Comparison of ENCODE assay signal across 30 cellular contexts in genomic region chr21:33291686-33292085, GRCh38.
"Had no signal": no experiment of that assay in that cellular context is flagged by ENCODE, and none has a peak within 500 bp of the region (broad histone marks: within the 10 kb centered on the region; RNA-seq: fewer than 3 reads in every experiment).

No MANE protein-coding gene starts in this region.

- DNase-seq: activated B cell treated with CpG ODN at 0.5 μM for 24 hours; activated CD4-positive, alpha-beta T cell treated with anti-CD3 and anti-CD28 coated beads for 1 hour; activated CD4-positive, alpha-beta T cell treated with anti-CD3 and anti-CD28 coated beads, Interleukin-2, amount 10 ng/mL, durations not matched to agents 24 days and 14 days; activated CD4-positive, alpha-beta T cell treated with anti-CD3 and anti-CD28 coated beads, Interleukin-2, amount 50 U/mL, for 48 hours; activated CD8-positive, alpha-beta memory T cell treated with anti-CD3 and anti-CD28 coated beads, Interleukin-2, amount 10 ng/mL, durations not matched to agents 7 days and 5 days; activated effector memory CD4-positive, alpha-beta T cell treated with Interleukin-2 at 50 U/mL for 16 hours; activated naive CD4-positive, alpha-beta T cell; activated T-cell treated with anti-CD3 and anti-CD28 coated beads, Interleukin-2, amount 50 U/mL, for 24 hours; amygdala; NCI-H1092; NCI-H1417; NCI-H2029; NCI-H2107; NCI-H2171 treated with DMSO at 0.1 percent for 48 hours; NCI-H226; NCI-H526; NCI-H82; OCI-M1; Right ventricle myocardium superior; SJCRH30; SK-N-SH; SW 1271 had no signal

- H3K27ac ChIP-seq: KMS-11, RWPE1, SJCRH30 had no signal

- H3K4me3 Mint-ChIP-seq: activated B cell treated with CpG ODN at 0.5 μM for 24 hours; activated CD4-positive, alpha-beta T cell treated with anti-CD3 and anti-CD28 coated beads, Interleukin-2, amount 10 ng/mL, durations not matched to agents 24 days and 14 days; activated CD8-positive, alpha-beta memory T cell treated with anti-CD3 and anti-CD28 coated beads, Interleukin-2, amount 10 ng/mL, durations not matched to agents 7 days and 5 days; activated naive CD8-positive, alpha-beta T cell; activated T-cell treated with anti-CD3 and anti-CD28 coated beads, Interleukin-2, amount 50 U/mL, for 24 hours; activated T-helper 1 cell treated with anti-CD3 and anti-CD28 coated beads, Interleukin-12 subunit alpha, Interleukin-12 subunit beta, Interleukin-2, Interleukin-4 antibody, amounts not matched to agents 30 ng/mL and 10 ng/mL and 1 ng/mL, durations not matched to agents 14 hours and 24 hours and 36 hours; brain; central memory CD8-positive, alpha-beta T cell had no signal

- ATAC-seq: activated CD8-positive, alpha-beta memory T cell treated with anti-CD3 and anti-CD28 coated beads, Interleukin-2, amount 10 ng/mL, durations not matched to agents 7 days and 5 days; Panc1 had no signal

- H3K9ac ChIP-seq: KMS-11, SK-N-SH had no signal

- H3K9me3 ChIP-seq: SJCRH30, SK-N-SH had no signal

- H3K9me3 Mint-ChIP-seq: activated B cell treated with CpG ODN at 0.5 μM for 24 hours; activated CD4-positive, alpha-beta T cell treated with anti-CD3 and anti-CD28 coated beads, Interleukin-2, amount 10 ng/mL, durations not matched to agents 24 days and 14 days; activated T-cell treated with anti-CD3 and anti-CD28 coated beads, Interleukin-2, amount 50 U/mL, for 24 hours; activated T-helper 1 cell treated with anti-CD3 and anti-CD28 coated beads, Interleukin-12 subunit alpha, Interleukin-12 subunit beta, Interleukin-2, Interleukin-4 antibody, amounts not matched to agents 30 ng/mL and 10 ng/mL and 1 ng/mL, durations not matched to agents 14 hours and 24 hours and 36 hours; brain; central memory CD8-positive, alpha-beta T cell had no signal

- H3K4me2 ChIP-seq: KMS-11, SK-N-SH had no signal

- FAIRE-seq: astrocyte had no signal

- H3K27ac Mint-ChIP-seq: activated B cell treated with CpG ODN at 0.5 μM for 24 hours; activated CD4-positive, alpha-beta T cell treated with anti-CD3 and anti-CD28 coated beads, Interleukin-2, amount 10 ng/mL, durations not matched to agents 24 days and 14 days; activated CD8-positive, alpha-beta memory T cell treated with anti-CD3 and anti-CD28 coated beads, Interleukin-2, amount 10 ng/mL, durations not matched to agents 7 days and 5 days; activated naive CD8-positive, alpha-beta T cell; activated T-helper 1 cell treated with anti-CD3 and anti-CD28 coated beads, Interleukin-12 subunit alpha, Interleukin-12 subunit beta, Interleukin-2, Interleukin-4 antibody, amounts not matched to agents 30 ng/mL and 10 ng/mL and 1 ng/mL, durations not matched to agents 14 hours and 24 hours and 36 hours; brain had no signal

- H3K36me3 ChIP-seq: SJCRH30 had no signal

- H3K4me3 ChIP-seq: SJCRH30 had no signal

- H3K9me2 ChIP-seq: SK-N-SH had no signal

- H3K27me3 ChIP-seq: SJCRH30 had no signal

- H3K4me1 Mint-ChIP-seq: activated CD8-positive, alpha-beta memory T cell treated with anti-CD3 and anti-CD28 coated beads, Interleukin-2, amount 10 ng/mL, durations not matched to agents 7 days and 5 days; brain had no signal

- H3K27me3 Mint-ChIP-seq: activated B cell treated with CpG ODN at 0.5 μM for 24 hours; activated CD4-positive, alpha-beta T cell treated with anti-CD3 and anti-CD28 coated beads, Interleukin-2, amount 10 ng/mL, durations not matched to agents 24 days and 14 days; activated CD8-positive, alpha-beta memory T cell treated with anti-CD3 and anti-CD28 coated beads, Interleukin-2, amount 10 ng/mL, durations not matched to agents 7 days and 5 days; activated naive CD8-positive, alpha-beta T cell; activated T-cell treated with anti-CD3 and anti-CD28 coated beads, Interleukin-2, amount 50 U/mL, for 24 hours; brain; central memory CD8-positive, alpha-beta T cell had no signal
